In genomic region chr12:122515275-122515674, GRCh38 we compare ENCODE assay signal across 24 cellular contexts. TPM values are rescaled to one million over a fixed set of nuclear protein-coding genes. Genes with fewer than 3 reads are reported as not detected.
DNase-seq lines count a peak whose midpoint lies in the region; ATAC-seq and TF ChIP-seq lines count a peak whose summit lies in the region.
"Had no signal": no experiment of that assay in that cellular context is flagged by ENCODE, and none has a peak within 500 bp of the region (broad histone marks: within the 10 kb centered on the region; RNA-seq: fewer than 3 reads in every experiment).

No MANE protein-coding gene starts in this region.

- peak overlapping the region; percentile 43 for H3K27ac Mint-ChIP-seq in activated CD4-positive, alpha-beta T cell treated with anti-CD3 and anti-CD28 coated beads for 36 hours
- H3K27ac Mint-ChIP-seq in CD4-positive, alpha-beta memory T cell, result peak overlapping the region in 4 of 7 donors; percentile 3 to 43 (median 8)
- H3K27ac Mint-ChIP-seq in T-helper 17 cell, result peak overlapping the region; percentile 43
- peak overlapping the region; percentile 20 for H3K27ac Mint-ChIP-seq in memory B cell
- H3K27ac Mint-ChIP-seq: B cell; CD4-positive, CD25-positive, alpha-beta regulatory T cell had no signal

- H3K4me1 Mint-ChIP-seq in activated CD4-positive, alpha-beta T cell treated with anti-CD3 and anti-CD28 coated beads for 36 hours, result peaks cover 33% of the 10 kb centered on the region
- H3K4me1 Mint-ChIP-seq in CD4-positive, alpha-beta memory T cell, result peaks cover 12 to 27% (median 21%) of the 10 kb centered on the region in 4 donors
- H3K4me1 Mint-ChIP-seq in T-helper 17 cell (peaks cover 15% of the 10 kb centered on the region), memory B cell (peaks cover 8% of the 10 kb centered on the region)

- H3K27me3 ChIP-seq in CD4-positive, alpha-beta memory T cell (ENCODE audit: insufficient read depth, low read length), result no peaks in the 10 kb centered on the region
- H3K27me3 ChIP-seq in left lung, result no peaks in the 10 kb centered on the region

- ATAC-seq in activated CD4-positive, alpha-beta T cell treated with anti-CD3 and anti-CD28 coated beads for 36 hours, result no peak
- ATAC-seq in T-helper 17 cell (no peak), memory B cell (ENCODE audit: low read depth) (no peak), left lung (no peak)
- ATAC-seq: HCT116 had no signal

- POLR2A ChIA-PET in activated CD4-positive, alpha-beta T cell treated with anti-CD3 and anti-CD28 coated beads for 36 hours (lab: Charles Lee), result interaction anchor here (1.1 to 2.6 kb wide), 2 partner anchors 9 to 14 kb away, joined by 3 to 12 read pairs; partner anchors contain the start of gene ZCCHC8
- POLR2A ChIA-PET in CD4-positive, alpha-beta memory T cell (lab: Charles Lee; ENCODE audit: partially characterized antibody), result interaction anchor here (7.4 kb wide), 1 partner anchor 14 kb away, joined by 43 read pairs; the partner anchor contains the start of gene ZCCHC8

- no peaks in the 10 kb centered on the region for H3K9me3 Mint-ChIP-seq in activated CD4-positive, alpha-beta T cell treated with anti-CD3 and anti-CD28 coated beads for 36 hours (ENCODE audit: low read depth)
- no peaks in the 10 kb centered on the region for H3K9me3 Mint-ChIP-seq in CD4-positive, alpha-beta memory T cell
- no peaks in the 10 kb centered on the region for H3K9me3 Mint-ChIP-seq in memory B cell
- H3K9me3 Mint-ChIP-seq: CD4-positive, CD25-positive, alpha-beta regulatory T cell had no signal

- peaks cover 5% of the 10 kb centered on the region for H3K4me1 ChIP-seq in CD4-positive, alpha-beta memory T cell (ENCODE audit: insufficient read depth, low read length)
- no peaks in the 10 kb centered on the region for H3K4me1 ChIP-seq in left lung
- H3K4me1 ChIP-seq: Caco-2 had no signal

- H3K4me3 ChIP-seq in CD4-positive, alpha-beta memory T cell (ENCODE audit: low read length in 2 of 2), result no peak overlapping the region
- no peak overlapping the region for H3K4me3 ChIP-seq in left lung

- no peak for DNase-seq in activated CD4-positive, alpha-beta T cell treated with anti-CD3 and anti-CD28 coated beads for 36 hours
- no peak for DNase-seq in activated CD4-positive, alpha-beta T cell treated with anti-CD3 and anti-CD28 coated beads, Interleukin-2, amount 50 U/mL, for 48 hours
- DNase-seq in CD4-positive, alpha-beta memory T cell, result no peak
- DNase-seq in T-helper 17 cell (no peak), memory B cell (ENCODE audit: low spot score in 2 of 2) (no peak), left lung (no peak), C1 segment of cervical spinal cord (lab: John Stamatoyannopoulos, UW) (no peak), NCI-H2171 treated with DMSO at 0.1 percent for 48 hours (lab: John Stamatoyannopoulos, UW) (no peak)
- DNase-seq: 8988T; Caco-2; CD4-positive, CD25-positive, alpha-beta regulatory T cell; GF-D8; GOT3; KG1; MV-4-11; NCI-H1694 treated with DMSO at 0.1 percent for 48 hours; NCI-H2107; NCI-H226; NCI-H524; NCI-H82; OCI-M1; Right ventricle myocardium superior had no signal

- peaks cover 89% of the 10 kb centered on the region for H3K36me3 ChIP-seq in CD4-positive, alpha-beta memory T cell (ENCODE audit: insufficient read depth, low read length)
- H3K36me3 ChIP-seq in left lung, result peaks cover 12 to 100% of the 10 kb centered on the region in 2 donors

- intact Hi-C loops in activated CD4-positive, alpha-beta T cell treated with anti-CD3 and anti-CD28 coated beads for 36 hours (cut with DNase I, micrococcal nuclease), result no loop called here
- intact Hi-C loops in CD4-positive, alpha-beta memory T cell (cut with micrococcal nuclease), result no loop called here
- intact Hi-C loops in left lung (cut with DNase I), result no loop called here

- CTCF ChIA-PET in activated CD4-positive, alpha-beta T cell treated with anti-CD3 and anti-CD28 coated beads for 36 hours (lab: Charles Lee), result interaction anchor here (1.4 kb wide), 1 partner anchor 14 kb away, joined by 6 read pairs; no protein-coding TSS in a partner anchor
- CTCF ChIA-PET in CD4-positive, alpha-beta memory T cell (lab: Charles Lee; ENCODE audit: partially characterized antibody), result interaction anchor here (0.5 kb wide), 1 partner anchor 179 kb away, joined by 3 read pairs; no protein-coding TSS in a partner anchor

- H3K4me3 Mint-ChIP-seq in activated CD4-positive, alpha-beta T cell treated with anti-CD3 and anti-CD28 coated beads for 36 hours, result no peak overlapping the region
- H3K4me3 Mint-ChIP-seq in CD4-positive, alpha-beta memory T cell, result no peak overlapping the region
- H3K4me3 Mint-ChIP-seq in T-helper 17 cell (no peak overlapping the region), memory B cell (no peak overlapping the region)
- H3K4me3 Mint-ChIP-seq: B cell had no signal

- peaks cover 73% of the 10 kb centered on the region for H3K36me3 Mint-ChIP-seq in activated CD4-positive, alpha-beta T cell treated with anti-CD3 and anti-CD28 coated beads for 36 hours (ENCODE audit: low read depth)
- peaks cover 58 to 86% of the 10 kb centered on the region in 2 donors for H3K36me3 Mint-ChIP-seq in CD4-positive, alpha-beta memory T cell
- peaks cover 9% of the 10 kb centered on the region for H3K36me3 Mint-ChIP-seq in T-helper 17 cell (ENCODE audit: low read depth)
- H3K36me3 Mint-ChIP-seq in memory B cell, result peaks cover 29% of the 10 kb centered on the region

- no peak for TF ChIP-seq CTCF in left lung (IDR thresholded peaks at IDR 0.05)

- no peaks in the 10 kb centered on the region for H3K9me3 ChIP-seq in CD4-positive, alpha-beta memory T cell (ENCODE audit: control insufficient read depth in 1 of 2, low read length in 2 of 2)
- H3K9me3 ChIP-seq in T-helper 17 cell (ENCODE audit: control insufficient read depth, low read length, poor library complexity, severe bottlenecking) (no peaks in the 10 kb centered on the region), left lung (no peaks in the 10 kb centered on the region)
- H3K9me3 ChIP-seq: Caco-2 had no signal

- H3K27me3 Mint-ChIP-seq in activated CD4-positive, alpha-beta T cell treated with anti-CD3 and anti-CD28 coated beads for 36 hours, result no peaks in the 10 kb centered on the region
- H3K27me3 Mint-ChIP-seq in CD4-positive, alpha-beta memory T cell, result no peaks in the 10 kb centered on the region
- H3K27me3 Mint-ChIP-seq in T-helper 17 cell, result no peaks in the 10 kb centered on the region
- H3K27me3 Mint-ChIP-seq in memory B cell, result no peaks in the 10 kb centered on the region
- H3K27me3 Mint-ChIP-seq: B cell; CD4-positive, CD25-positive, alpha-beta regulatory T cell had no signal

- no peak overlapping the region for H3K27ac ChIP-seq in CD4-positive, alpha-beta memory T cell (ENCODE audit: low read depth, low read length)
- H3K27ac ChIP-seq in left lung, result no peak overlapping the region

RNA-seq across cellular contexts. Expression of gene RSRC2, which starts 11.5 kb away (rescaled TPM):
- total RNA-seq in activated CD4-positive, alpha-beta T cell treated with anti-CD3 and anti-CD28 coated beads for 36 hours, result 100 to 1,000 TPM in 1 of 2 experiments, 10 to 100 TPM in 1; 92.7 to 105 TPM
- 100 to 1,000 TPM; 138 to 141 TPM for total RNA-seq in CD4-positive, alpha-beta memory T cell
- polyA plus RNA-seq in CD4-positive, alpha-beta memory T cell, result 10 to 100 TPM; 16.1 to 50.0 TPM
- total RNA-seq in T-helper 17 cell (100 to 1,000 TPM; 292 to 297 TPM), left lung (10 to 100 TPM; 49.6 to 63.5 TPM)

RNA-seq across cellular contexts. Expression of gene KNTC1, which starts 11.8 kb away (rescaled TPM):
- total RNA-seq in activated CD4-positive, alpha-beta T cell treated with anti-CD3 and anti-CD28 coated beads for 36 hours, result 100 to 1,000 TPM; 136 to 175 TPM
- total RNA-seq in CD4-positive, alpha-beta memory T cell, result 10 to 100 TPM; 29.7 to 30.9 TPM
- 1 to 10 TPM; 3.3 to 3.7 TPM for polyA plus RNA-seq in CD4-positive, alpha-beta memory T cell
- total RNA-seq in T-helper 17 cell, result 10 to 100 TPM; 24.1 to 25.1 TPM
- 10 to 100 TPM; 13.6 to 25.5 TPM for total RNA-seq in left lung

RNA-seq across cellular contexts. Expression of gene ZCCHC8, which starts 14.5 kb away (rescaled TPM):
- 10 to 100 TPM; 34.7 to 39.1 TPM for total RNA-seq in activated CD4-positive, alpha-beta T cell treated with anti-CD3 and anti-CD28 coated beads for 36 hours
- total RNA-seq in CD4-positive, alpha-beta memory T cell, result 10 to 100 TPM; 52.0 to 59.9 TPM
- 10 to 100 TPM in 1 of 2 donors, 1 to 10 TPM in 1; 5.4 to 13.9 TPM for polyA plus RNA-seq in CD4-positive, alpha-beta memory T cell
- total RNA-seq in T-helper 17 cell (10 to 100 TPM; 53.0 to 60.3 TPM), left lung (10 to 100 TPM; 18.1 to 19.5 TPM)

Comparison
In these comparisons a context has a peak if more than half of its experiments do, and no peak if none do; other contexts are left out.
1. RNA of gene KNTC1, which starts 11.8 kb away (total RNA-seq): 136 to 175 TPM in activated CD4-positive, alpha-beta T cell treated with anti-CD3 and anti-CD28 coated beads for 36 hours; 29.7 to 30.9 TPM in CD4-positive, alpha-beta memory T cell, 13.6 to 25.5 TPM in left lung and 24.1 to 25.1 TPM in T-helper 17 cell; every median in the first group is over 4 times any median in the second.
2. Peak in every context shown above with its lines, with median percentiles within 50 percentile points of each other: H3K27ac Mint-ChIP-seq.